Comparison of ENCODE assay signal across 23 cellular contexts in the genomic region with DNA sequence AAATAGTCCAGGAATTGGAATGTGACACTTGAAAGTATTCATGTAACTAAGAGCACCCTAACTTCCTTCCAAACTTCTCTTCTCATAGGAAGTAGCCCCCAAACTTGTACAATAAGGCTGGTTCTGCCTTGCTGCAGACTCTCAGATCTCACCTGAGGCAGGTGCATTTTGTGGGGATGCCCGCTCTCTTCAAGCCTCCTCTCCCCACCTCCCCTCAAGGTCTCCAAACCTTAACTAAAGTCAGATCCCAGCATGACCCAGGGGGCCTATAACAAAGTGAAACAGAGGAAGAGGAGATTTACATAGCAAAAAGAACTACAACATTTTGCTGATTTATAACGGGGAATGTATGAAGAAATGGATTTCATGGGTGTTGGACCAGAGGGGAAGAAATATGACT. TPM values are rescaled to one million over a fixed set of nuclear protein-coding genes. Genes with fewer than 3 reads are reported as not detected.
"Had no signal": no experiment of that assay in that cellular context is flagged by ENCODE, and none has a peak within 500 bp of the region (broad histone marks: within the 10 kb centered on the region; RNA-seq: fewer than 3 reads in every experiment).

No MANE protein-coding gene starts in this region.

- H3K27ac Mint-ChIP-seq: activated naive CD4-positive, alpha-beta T cell treated with anti-CD3 and anti-CD28 coated beads, Interleukin-2, amount 50 U/mL, for 24 hours; naive B cell; neural progenitor cell; stimulated activated effector memory CD8-positive, alpha-beta T cell treated with anti-CD3 and anti-CD28 coated beads, Interleukin-12 subunit alpha, Interleukin-12 subunit beta, amount 100 ng/mL, for 72 hours had no signal

- H3K4me1 Mint-ChIP-seq: neural progenitor cell had no signal

- H3K4me3 ChIP-seq: coronary artery, esophagus muscularis mucosa, hepatocyte, left lung, lung, neural progenitor cell, testis, uterus had no signal

- H3K27me3 ChIP-seq: esophagus muscularis mucosa, hepatocyte, left lung, neural progenitor cell, testis, uterus had no signal

- H3K27me3 Mint-ChIP-seq: activated naive CD4-positive, alpha-beta T cell treated with anti-CD3 and anti-CD28 coated beads, Interleukin-2, amount 50 U/mL, for 24 hours; naive B cell had no signal

- H3K4me1 ChIP-seq: esophagus muscularis mucosa, left lung, testis, uterus had no signal

- H3K9me3 ChIP-seq: esophagus muscularis mucosa, left lung, testis, uterus had no signal

- H3K27ac ChIP-seq: coronary artery, esophagus muscularis mucosa, hepatocyte, left lung, neural progenitor cell, testis, uterus had no signal

- H3K36me3 Mint-ChIP-seq: activated naive CD4-positive, alpha-beta T cell treated with anti-CD3 and anti-CD28 coated beads, Interleukin-2, amount 50 U/mL, for 24 hours; naive B cell; neural progenitor cell had no signal

- H3K4me3 Mint-ChIP-seq: activated naive CD4-positive, alpha-beta T cell treated with anti-CD3 and anti-CD28 coated beads, Interleukin-2, amount 50 U/mL, for 24 hours; activated T-cell treated with anti-CD3 and anti-CD28 coated beads, Interleukin-2, amount 50 U/mL, for 4 hours; naive B cell; neural progenitor cell had no signal

- ATAC-seq: activated CD4-positive, CD25-positive, alpha-beta regulatory T cell treated with anti-CD3 and anti-CD28 coated beads, Interleukin-2, amount 50 U/mL, for 24 hours; activated T-cell treated with anti-CD3 and anti-CD28 coated beads, Interleukin-2, amount 50 U/mL, for 4 hours; left lung; sciatic nerve; stimulated activated effector memory CD8-positive, alpha-beta T cell treated with anti-CD3 and anti-CD28 coated beads, Interleukin-12 subunit alpha, Interleukin-12 subunit beta, amount 100 ng/mL, for 72 hours had no signal

- DNase-seq: activated CD8-positive, alpha-beta memory T cell treated with anti-CD3 and anti-CD28 coated beads, Interleukin-2, amount 50 U/mL, for 48 hours; activated effector memory CD4-positive, alpha-beta T cell treated with anti-CD3 and anti-CD28 coated beads, Interleukin-2, amount 50 U/mL, for 16 hours; activated T-cell treated with anti-CD3 and anti-CD28 coated beads, Interleukin-2, amount 50 U/mL, for 4 hours; amniotic stem cell; cerebellar nuclear complex; glutamatergic neuron; kidney glomerular epithelial cell; left lung; naive B cell; small intestine; stimulated activated CD4-positive, alpha-beta T cell treated with anti-CD3 and anti-CD28 coated beads, Interleukin-2, amount 100 ng/mL, for 24 hours; testis; trophoblast cell; uterus had no signal

- H3K9me3 Mint-ChIP-seq: activated naive CD4-positive, alpha-beta T cell treated with anti-CD3 and anti-CD28 coated beads, Interleukin-2, amount 50 U/mL, for 24 hours; activated T-cell treated with anti-CD3 and anti-CD28 coated beads, Interleukin-2, amount 50 U/mL, for 4 hours; naive B cell; neural progenitor cell; stimulated activated effector memory CD8-positive, alpha-beta T cell treated with anti-CD3 and anti-CD28 coated beads, Interleukin-12 subunit alpha, Interleukin-12 subunit beta, amount 100 ng/mL, for 72 hours had no signal

- H3K36me3 ChIP-seq: left lung, neural progenitor cell, uterus had no signal

RNA-seq across cellular contexts. Expression of a gene that starts 23.6 kb away (rescaled TPM):
- total RNA-seq: activated T-cell treated with anti-CD3 and anti-CD28 coated beads, Interleukin-2, amount 50 U/mL, for 4 hours had no signal
- polyA plus RNA-seq: small intestine had no signal
